Comparison of ENCODE assay signal across 22 cellular contexts in the genomic region with DNA sequence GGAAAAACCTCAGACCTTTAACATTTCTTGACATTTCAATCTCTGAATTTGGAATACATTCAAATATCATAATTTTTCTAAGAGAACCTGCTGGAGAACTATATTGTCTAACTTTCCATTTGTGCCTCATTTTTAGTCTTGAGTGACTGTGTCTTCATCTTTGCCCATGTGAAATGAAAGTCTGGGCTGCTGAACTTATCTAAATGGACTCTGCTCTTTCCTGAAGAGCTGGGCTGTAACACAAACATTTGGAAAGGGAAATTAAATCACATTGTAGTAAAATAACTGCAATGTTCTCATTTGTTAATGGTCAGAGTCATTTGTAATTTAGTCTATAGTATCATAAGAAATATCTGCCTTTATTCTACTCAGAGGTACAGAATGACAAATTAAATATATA.
"Had no signal": no experiment of that assay in that cellular context is flagged by ENCODE, and none has a peak within 500 bp of the region (broad histone marks: within the 10 kb centered on the region; RNA-seq: fewer than 3 reads in every experiment).

No MANE protein-coding gene starts in this region.

- H3K4me1 ChIP-seq: SJSA1 had no signal

- DNase-seq: KBM-7, MV-4-11, NCI-H1048, NCI-H1105, NCI-H1417, NCI-H1436 treated with DMSO at 0.1 percent for 48 hours, NCI-H1694, NCI-H1930, NCI-H2081, NCI-H2107, NCI-H2227 treated with DMSO at 0.1 percent for 48 hours, NCI-H446, NCI-H510A, NCI-H524 treated with DMSO at 0.1 percent for 48 hours, NCI-H69, NCI-H774, Right ventricle myocardium superior, RPMI8226, SIG-M5 had no signal

- H3K27me3 ChIP-seq: SJSA1 had no signal

- FAIRE-seq: RCC 7860 had no signal

- H3K27ac ChIP-seq: SJSA1, SK-N-MC had no signal

- H3K9me3 ChIP-seq: SJSA1 had no signal

- H3K4me3 ChIP-seq: SJSA1, SK-N-MC had no signal

- H3K36me3 ChIP-seq: SJSA1 had no signal
